8 cellular contexts compared by ENCODE assay signal in genomic region chr15:65376767-65377104, GRCh38. TPM values are rescaled to one million over a fixed set of nuclear protein-coding genes. Genes with fewer than 3 reads are reported as not detected.
A peak's percentile ranks its signal among the peaks of the same experiment; 100 is the strongest.
DNase-seq lines count a peak whose midpoint lies in the region; ATAC-seq, FAIRE-seq and TF ChIP-seq lines count a peak whose summit lies in the region.

No MANE protein-coding gene starts in this region.

- no peaks in the 10 kb centered on the region for H3K36me3 ChIP-seq in endothelial cell of umbilical vein (ENCODE audit: control insufficient read depth in 2 of 2, extremely low read depth in 1 of 2, insufficient read depth in 2 of 2, low read length in 2 of 2)

- ATAC-seq in HG03045 (IDR thresholded peaks at IDR 0.05; ENCODE audit: unreplicated experiment) (no peak), GM21576 (IDR thresholded peaks at IDR 0.05; ENCODE audit: unreplicated experiment) (no peak)

- no peak overlapping the region for H3K4me2 ChIP-seq in endothelial cell of umbilical vein (ENCODE audit: insufficient read depth, low read length)

- peak overlapping the region; percentile 95 for H3K4me3 Mint-ChIP-seq in neural crest cell

- H3K27ac ChIP-seq in C4-2B = peak overlapping the region; percentile 2; the same call in 1 of the 2 replicates
- no peak overlapping the region for H3K27ac ChIP-seq in endothelial cell of umbilical vein (ENCODE audit: insufficient read depth, low read depth, low read length)

- H3K9me1 ChIP-seq in endothelial cell of umbilical vein (replicated peaks; ENCODE audit: control insufficient read depth, extremely low read depth, insufficient read depth, low read length) = no peaks in the 10 kb centered on the region

- H3K4me3 ChIP-seq in endothelial cell of umbilical vein (replicated peaks in 1 of 3; ENCODE audit: insufficient read depth in 1 of 3, low read depth in 1 of 3, low read length in 3 of 3) = peak overlapping the region in 2 of 3 experiments; percentile 2 to 32

- H3K36me3 Mint-ChIP-seq in neural crest cell (ENCODE audit: low read depth) = peaks cover 19% of the 10 kb centered on the region

- dilution Hi-C loops in endothelial cell of umbilical vein (cut with MboI; ENCODE audit: extremely low pct_ligation_motif_present, low sequenced_read_pairs) = no loop called here

- H3K4me1 Mint-ChIP-seq in neural crest cell = peaks cover 70% of the 10 kb centered on the region

- intact Hi-C loops in endothelial cell of umbilical vein (cut with micrococcal nuclease) = no loop called here

- H3K79me2 ChIP-seq in endothelial cell of umbilical vein (ENCODE audit: control insufficient read depth, insufficient read depth, low read length) = no peaks in the 10 kb centered on the region

- DNase-seq in NCI-H2171 treated with DMSO at 0.1 percent for 48 hours (lab: John Stamatoyannopoulos, UW) (peak; percentile 40), endothelial cell of umbilical vein (ENCODE audit: low read depth, low spot score) (peak; percentile 10), neural crest cell (ENCODE audit: low read depth, low spot score) (no peak), EL (no peak), GM19239 (ENCODE audit: insufficient read length, low spot score) (no peak)

- peak overlapping the region; percentile 37 for H2AFZ ChIP-seq in endothelial cell of umbilical vein (ENCODE audit: low read depth, low read length)

- H3K27me3 Mint-ChIP-seq in neural crest cell (ENCODE audit: low read depth) = no peaks in the 10 kb centered on the region

- no TSS peak for BruUV-seq in endothelial cell of umbilical vein (replicated peaks; lab: Mats Ljungman, UMichigan)

- H3K9me3 Mint-ChIP-seq in neural crest cell = no peaks in the 10 kb centered on the region

- no peaks in the 10 kb centered on the region for H3K9me3 ChIP-seq in endothelial cell of umbilical vein (replicated peaks; ENCODE audit: control insufficient read depth, insufficient read depth, low read length)

- FAIRE-seq in endothelial cell of umbilical vein (lab: Jason Lieb, UNC) = no peak
- FAIRE-seq in GM19239 (lab: Jason Lieb, UNC) = no peak

- H3K4me1 ChIP-seq in endothelial cell of umbilical vein (ENCODE audit: control insufficient read depth, extremely low read depth, insufficient read depth, low read length) = peaks cover 3% of the 10 kb centered on the region

- peak overlapping the region; percentile 81 for H3K27ac Mint-ChIP-seq in neural crest cell (ENCODE audit: unreplicated experiment)

- CTCF ChIA-PET in endothelial cell of umbilical vein (lab: Charles Lee) = interaction anchor here (1.0 to 2.0 kb wide), 4 partner anchors 9 to 58 kb away, joined by 3 to 14 read pairs (median 4); no protein-coding TSS in a partner anchor

- H3K9ac ChIP-seq in endothelial cell of umbilical vein (replicated peaks; ENCODE audit: extremely low read depth, insufficient read depth, low read length) = no peak overlapping the region

- H3K27me3 ChIP-seq in endothelial cell of umbilical vein (ENCODE audit: control insufficient read depth in 2 of 2, insufficient read depth in 2 of 2, low read length in 2 of 2) = peaks cover 40 to 45% of the 10 kb centered on the region in 2 experiments

- POLR2A ChIA-PET in endothelial cell of umbilical vein (lab: Charles Lee) = interaction anchor here (0.8 kb wide), 1 partner anchor 72 kb away, joined by 3 read pairs; the partner anchor contains the start of gene RNU5B-1

- TF ChIP-seq CTCF in C4-2B (conservative IDR thresholded peaks at IDR 0.05) (no peak), endothelial cell of umbilical vein (IDR thresholded peaks at IDR 0.05; ENCODE audit: extremely low read depth in 1 of 2, insufficient read depth in 1 of 2, low read depth in 1 of 2, low read length in 2 of 2) (no peak), neural crest cell (conservative IDR thresholded peaks at IDR 0.05) (no peak)

- H4K20me1 ChIP-seq in endothelial cell of umbilical vein (replicated peaks; ENCODE audit: control insufficient read depth, extremely low read depth, insufficient read depth, low read length) = no peaks in the 10 kb centered on the region

- TF ChIP-seq POLR2A in endothelial cell of umbilical vein (IDR thresholded peaks at IDR 0.05; ENCODE audit: low read depth, low read length) = no peak

TF ChIP-seq in endothelial cell of umbilical vein, 7 proteins besides CTCF, POLR2A, EP300 and RAD21:
- TF ChIP-seq EZH2 (IDR thresholded peaks at IDR 0.05; ENCODE audit: borderline replicate concordance, low read depth, low read length, severe bottlenecking) (peak; percentile 94), GATA2 (IDR thresholded peaks at IDR 0.05; ENCODE audit: insufficient read depth, insufficient read length, low read depth, low read length) (no peak)

RNA-seq across cellular contexts. Expression of gene IGDCC3, which starts 1.1 kb away (rescaled TPM):
- total RNA-seq in endothelial cell of umbilical vein (not detected in 2 replicates), neural crest cell (298 and 300 TPM in 2 replicates)
- polyA plus RNA-seq in endothelial cell of umbilical vein = 0.03 TPM in 1 of 2 replicates, not detected in the other
- polyA plus RNA-seq in endothelial cell of umbilical vein (2011; cell fraction: cytosol; rRNA removed) = 0.06 TPM in 1 of 2 replicates, not detected in the other
- polyA plus RNA-seq in endothelial cell of umbilical vein (2011; cell fraction: nucleus; rRNA removed) = 0.07 and 0.14 TPM in 2 replicates
- polyA plus RNA-seq in endothelial cell of umbilical vein (2012) = not detected in 2 replicates
- polyA minus RNA-seq in endothelial cell of umbilical vein = not detected in 2 replicates
- not detected for polyA minus RNA-seq in endothelial cell of umbilical vein (2011; cell fraction: cytosol; rRNA and poly(A)+ RNA removed)
- 0.29 TPM in 1 of 2 replicates, not detected in the other for polyA minus RNA-seq in endothelial cell of umbilical vein (2011; cell fraction: nucleus; rRNA and poly(A)+ RNA removed)

RNA-seq across cellular contexts. Expression of gene IGDCC4, which starts 46.0 kb away (rescaled TPM):
- 0.07 and 0.60 TPM in 2 replicates for total RNA-seq in endothelial cell of umbilical vein
- polyA plus RNA-seq in endothelial cell of umbilical vein = 0.06 and 0.07 TPM in 2 replicates
- polyA plus RNA-seq in endothelial cell of umbilical vein (2011; cell fraction: cytosol; rRNA removed) = 0.04 and 0.06 TPM in 2 replicates
- 0.40 and 0.43 TPM in 2 replicates for polyA plus RNA-seq in endothelial cell of umbilical vein (2011; cell fraction: nucleus; rRNA removed)
- polyA plus RNA-seq in endothelial cell of umbilical vein (2012) = 0.12 and 0.14 TPM in 2 replicates
- polyA minus RNA-seq in endothelial cell of umbilical vein = 0.24 and 0.30 TPM in 2 replicates
- polyA minus RNA-seq in endothelial cell of umbilical vein (2011; cell fraction: cytosol; rRNA and poly(A)+ RNA removed) = not detected
- 0.10 and 0.48 TPM in 2 replicates for polyA minus RNA-seq in endothelial cell of umbilical vein (2011; cell fraction: nucleus; rRNA and poly(A)+ RNA removed)
- total RNA-seq in neural crest cell = 19.8 and 19.9 TPM in 2 replicates

Comparison
In these comparisons a context has a peak if more than half of its experiments do, and no peak if none do; other contexts are left out.
1. DNase-seq: peak in NCI-H2171 treated with DMSO at 0.1 percent for 48 hours (single experiment) and endothelial cell of umbilical vein (single experiment); none in neural crest cell (single experiment), EL (single experiment) and GM19239 (single experiment).
2. RNA of gene IGDCC3, which starts 1.1 kb away (total RNA-seq): 298 to 300 TPM in neural crest cell; not detected in endothelial cell of umbilical vein; every median in the first group is over 100 times any median in the second.
3. RNA of gene IGDCC4, which starts 46.0 kb away (total RNA-seq): 19.8 to 19.9 TPM in neural crest cell; 0.07 to 0.60 TPM in endothelial cell of umbilical vein; every median in the first group is over 10 times any median in the second.